ENCODE assay signal across 8 cellular contexts in genomic region chr1:20981903-20982695, GRCh38.
A peak's percentile ranks its signal among the peaks of the same experiment; 100 is the strongest.
DNase-seq lines count a peak whose midpoint lies in the region; ATAC-seq and TF ChIP-seq lines count a peak whose summit lies in the region.

No MANE protein-coding gene starts in this region.

- intact Hi-C loops in breast epithelium (cut with DNase I; ENCODE audit: low total_unique reads), result no loop called here
- intact Hi-C loops in right lobe of liver (cut with DNase I), result loop anchor here in 1 of 2 donors (5.0 kb wide), 1 partner anchor 215 kb away; no protein-coding TSS in a partner anchor

- TF ChIP-seq POLR2A in breast epithelium (IDR thresholded peaks at IDR 0.05), result no peak
- no peak for TF ChIP-seq POLR2A in right lobe of liver (IDR thresholded peaks at IDR 0.05)

- no peak overlapping the region for H3K27ac ChIP-seq in breast epithelium
- peak overlapping the region in 1 of 3 donors; percentile 12 for H3K27ac ChIP-seq in right lobe of liver

- H3K4me3 ChIP-seq in breast epithelium (no peak overlapping the region), right lobe of liver (no peak overlapping the region)

- peak; percentile 13 to 43 for DNase-seq in AML-193 (lab: John Stamatoyannopoulos, UW)
- DNase-seq in HT1080 (ENCODE audit: low read depth), result peak; percentile 39
- DNase-seq in breast epithelium (ENCODE audit: low spot score in 2 of 2), result no peak
- no peak for DNase-seq in right lobe of liver
- DNase-seq in NCI-H1105 (lab: John Stamatoyannopoulos, UW), result no peak
- DNase-seq in NCI-H1930 (lab: John Stamatoyannopoulos, UW), result no peak

- H3K4me1 ChIP-seq in breast epithelium (no peaks in the 10 kb centered on the region), right lobe of liver (no peaks in the 10 kb centered on the region)

- H3K27me3 ChIP-seq in breast epithelium, result no peaks in the 10 kb centered on the region
- no peaks in the 10 kb centered on the region for H3K27me3 ChIP-seq in right lobe of liver

- H3K36me3 ChIP-seq in breast epithelium (no peaks in the 10 kb centered on the region), right lobe of liver (no peaks in the 10 kb centered on the region)

- H3K9me3 ChIP-seq in breast epithelium (no peaks in the 10 kb centered on the region), right lobe of liver (no peaks in the 10 kb centered on the region)

- TF ChIP-seq CTCF in breast epithelium (IDR thresholded peaks at IDR 0.05) (peak in 2 of 3 donors; percentile 28 to 38), right lobe of liver (IDR thresholded peaks at IDR 0.05) (peak; percentile 37 to 52 (median 46))

- ATAC-seq in right lobe of liver (peak; percentile 73 to 92 (median 87)), HG03565 (IDR thresholded peaks at IDR 0.05; ENCODE audit: unreplicated experiment) (no peak)
- ATAC-seq in activated CD4-positive, CD25-positive, alpha-beta regulatory T cell treated with anti-CD3 and anti-CD28 coated beads, Interleukin-2, amount 50 U/mL, for 24 hours, result no peak

Comparison
In these comparisons a context has a peak if more than half of its experiments do, and no peak if none do; other contexts are left out.
1. DNase-seq: peak in AML-193 (2 of 2) and HT1080 (single experiment); none in breast epithelium (0 of 2), right lobe of liver (0 of 3), NCI-H1105 (single experiment) and NCI-H1930 (0 of 2).
2. ATAC-seq: peak in right lobe of liver (4 of 4); none in activated CD4-positive, CD25-positive, alpha-beta regulatory T cell treated with anti-CD3 and anti-CD28 coated beads, Interleukin-2, amount 50 U/mL, for 24 hours (0 of 2) and HG03565 (single experiment).